8 cellular contexts compared by ENCODE assay signal in the genomic region with DNA sequence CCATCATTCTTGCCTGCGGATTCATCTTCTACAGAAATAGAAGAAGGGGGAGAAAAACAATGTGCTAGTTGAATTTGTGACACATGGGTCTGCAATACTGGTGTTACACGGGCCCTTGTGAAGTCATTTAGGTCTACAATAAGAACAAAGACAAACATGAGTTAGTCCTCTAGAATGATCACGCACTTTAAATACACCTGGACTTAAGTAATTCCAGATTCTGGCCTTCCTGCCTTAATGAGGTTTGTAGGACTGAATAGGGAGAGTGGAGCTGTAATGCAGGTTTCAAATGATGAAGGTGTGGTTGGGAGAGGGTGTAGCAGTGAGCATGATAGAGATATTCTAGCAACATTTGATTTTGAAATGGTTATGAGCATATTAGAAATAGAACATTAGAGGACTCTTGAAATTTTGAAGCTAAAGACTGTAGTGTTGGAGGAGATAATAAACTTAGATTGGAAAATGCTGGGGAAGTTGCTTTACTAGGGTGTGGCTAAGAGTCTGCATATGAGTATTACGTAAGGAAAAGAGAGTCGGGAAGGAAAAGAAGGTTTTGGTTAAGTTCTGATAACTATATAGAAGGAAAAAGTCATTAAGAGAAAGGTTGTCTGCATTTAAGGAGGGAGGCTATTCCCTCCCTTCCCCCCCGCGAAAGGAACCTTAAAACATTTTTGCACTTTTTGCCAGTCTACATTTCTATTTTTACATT. TPM values are rescaled to one million over a fixed set of nuclear protein-coding genes. Genes with fewer than 3 reads are reported as not detected.
A peak's percentile ranks its signal among the peaks of the same experiment; 100 is the strongest.
DNase-seq lines count a peak whose midpoint lies in the region; ATAC-seq and TF ChIP-seq lines count a peak whose summit lies in the region.

No MANE protein-coding gene starts in this region.

- peak overlapping the region; percentile 61 to 81 for H3K4me3 ChIP-seq in DND-41 (ENCODE audit: low read depth in 1 of 2, low read length in 2 of 2)
- peak overlapping the region; percentile 90 for H3K4me3 ChIP-seq in MM.1S (ENCODE audit: low read length)
- H3K4me3 ChIP-seq in body of pancreas, result peak overlapping the region; percentile 69 to 73
- H3K4me3 ChIP-seq in mesodermal cell (ENCODE audit: extremely low read depth, insufficient read depth, low read length, poor library complexity, severe bottlenecking), result peak overlapping the region; percentile 91

- peaks cover 12% of the 10 kb centered on the region for H3F3A ChIP-seq in MM.1S (ENCODE audit: insufficient read depth, low read length)

- intact Hi-C loops in body of pancreas (cut with DNase I), result no loop called here

- peaks cover 89% of the 10 kb centered on the region for H3K79me2 ChIP-seq in DND-41 (ENCODE audit: insufficient read depth, low read length)
- H3K79me2 ChIP-seq in MM.1S (ENCODE audit: low read length), result peaks cover 92% of the 10 kb centered on the region

- DNase-seq in DND-41, result no peak
- DNase-seq in MM.1S, result no peak
- no peak for DNase-seq in body of pancreas
- no peak for DNase-seq in hippocampal formation (lab: John Stamatoyannopoulos, UW)
- DNase-seq in medulla oblongata (ENCODE audit: extremely low spot score), result no peak

- TF ChIP-seq POLR2A in body of pancreas (IDR thresholded peaks at IDR 0.05), result no peak

- peaks cover 23% of the 10 kb centered on the region; the same call in 1 of the 2 replicates for H4K20me1 ChIP-seq in DND-41 (ENCODE audit: insufficient read depth, low read length)
- peaks cover 22% of the 10 kb centered on the region; the same call in 1 of the 2 replicates for H4K20me1 ChIP-seq in MM.1S (ENCODE audit: insufficient read depth, low read length)

- TF ChIP-seq CTCF in DND-41 (IDR thresholded peaks at IDR 0.05; ENCODE audit: borderline replicate concordance, extremely low read depth, low read length, poor library complexity, severe bottlenecking), result no peak
- TF ChIP-seq CTCF in MM.1S (IDR thresholded peaks at IDR 0.05; ENCODE audit: low read length), result no peak
- no peak for TF ChIP-seq CTCF in body of pancreas (IDR thresholded peaks at IDR 0.05)

- no peak for ATAC-seq in DND-41 (ENCODE audit: insufficient read depth, low read depth)
- no peak for ATAC-seq in body of pancreas
- no peak for ATAC-seq in esophagus mucosa
- no peak for ATAC-seq in HG03460 (IDR thresholded peaks at IDR 0.05; ENCODE audit: unreplicated experiment)

- H3K4me1 ChIP-seq in DND-41 (ENCODE audit: insufficient read depth, low read length) (peaks cover 51% of the 10 kb centered on the region), MM.1S (ENCODE audit: low read length) (peaks cover 21% of the 10 kb centered on the region), body of pancreas (peaks cover 36% of the 10 kb centered on the region), mesodermal cell (ENCODE audit: control insufficient read depth, insufficient read depth, low read length, poor library complexity, severe bottlenecking) (no peaks in the 10 kb centered on the region)

- H3K9ac ChIP-seq in DND-41 (ENCODE audit: low read depth, low read length) (peak overlapping the region; percentile 56), MM.1S (ENCODE audit: low read length) (peak overlapping the region; percentile 74)

- H3K27me3 ChIP-seq in DND-41 (ENCODE audit: insufficient read depth, low read length, poor library complexity) (no peaks in the 10 kb centered on the region), MM.1S (replicated peaks; ENCODE audit: insufficient read depth, low read length) (no peaks in the 10 kb centered on the region), body of pancreas (no peaks in the 10 kb centered on the region)

- WGBS in body of pancreas, 2 donors, result 5 to 12% methylated on average over 7 of the region's 7 CpGs
- WGBS in mesodermal cell (ENCODE audit: insufficient coverage in 2 of 2), 2 experiments, result 38 to 49% methylated on average over 4 to 6 of the region's 7 CpGs

- H3K9me2 ChIP-seq in MM.1S (replicated peaks; ENCODE audit: insufficient read depth, low read length), result no peaks in the 10 kb centered on the region

- H3K9me3 ChIP-seq in DND-41 (ENCODE audit: insufficient read depth, low read length, severe bottlenecking) (no peaks in the 10 kb centered on the region), MM.1S (replicated peaks; ENCODE audit: insufficient read depth, low read length) (no peaks in the 10 kb centered on the region), body of pancreas (no peaks in the 10 kb centered on the region), mesodermal cell (ENCODE audit: control insufficient read depth, low read length) (no peaks in the 10 kb centered on the region)

- peaks cover 29% of the 10 kb centered on the region for H3K36me3 ChIP-seq in DND-41 (ENCODE audit: insufficient read depth, low read length)
- H3K36me3 ChIP-seq in MM.1S (replicated peaks; ENCODE audit: insufficient read depth, low read length), result peaks cover 19% of the 10 kb centered on the region
- H3K36me3 ChIP-seq in body of pancreas (replicated peaks in 1 of 2; ENCODE audit: insufficient read depth in 1 of 2, low read depth in 2 of 2), result peaks cover 0 to 10% of the 10 kb centered on the region in 2 donors
- peaks cover 41% of the 10 kb centered on the region for H3K36me3 ChIP-seq in mesodermal cell (ENCODE audit: control insufficient read depth, insufficient read depth, low read length)

- H3K27ac ChIP-seq in DND-41 (ENCODE audit: low read length) (peak overlapping the region; percentile 83), MM.1S (ENCODE audit: low read length) (peak overlapping the region; percentile 98), body of pancreas (peak overlapping the region; percentile 60 to 100 (median 99)), mesodermal cell (ENCODE audit: low read depth, low read length, severe bottlenecking) (peak overlapping the region; percentile 98)

- peak overlapping the region; percentile 69 for H3K4me2 ChIP-seq in DND-41 (ENCODE audit: insufficient read depth, low read length)
- peak overlapping the region; percentile 84 for H3K4me2 ChIP-seq in MM.1S (ENCODE audit: low read depth, low read length)

- peak overlapping the region; percentile 74 for H2AFZ ChIP-seq in DND-41 (ENCODE audit: low read depth, low read length)
- peak overlapping the region; percentile 32 for H2AFZ ChIP-seq in MM.1S (ENCODE audit: low read length)

RNA-seq across cellular contexts. Expression of a gene that starts 0.6 kb away (rescaled TPM):
- total RNA-seq in body of pancreas (100 to 1,000 TPM in 1 of 2 donors, 10 to 100 TPM in 1; 58.7 to 126 TPM), esophagus mucosa (69.0 TPM)
- 110 TPM for polyA plus RNA-seq in mesodermal cell (2013, experiment 1 of 2)
- 129 TPM for polyA plus RNA-seq in mesodermal cell (2013, experiment 2 of 2)

RNA-seq across cellular contexts. Expression of a gene that starts 0.9 kb away (rescaled TPM):
- total RNA-seq in body of pancreas, result 1,000 to 10,000 TPM in 1 of 2 donors, 100 to 1,000 TPM in 1; 277 to 1,534 TPM
- 115 TPM for polyA plus RNA-seq in mesodermal cell (2013, experiment 1 of 2)
- polyA plus RNA-seq in mesodermal cell (2013, experiment 2 of 2), result 108 TPM
- 55.5 TPM for total RNA-seq in esophagus mucosa

RNA-seq across cellular contexts. Expression of a gene that starts 55.9 kb away (rescaled TPM):
- total RNA-seq in body of pancreas, result 10 to 100 TPM; 20.2 to 21.4 TPM
- polyA plus RNA-seq in mesodermal cell (2013, experiment 1 of 2), result 108 TPM
- polyA plus RNA-seq in mesodermal cell (2013, experiment 2 of 2), result 104 TPM
- 68.7 TPM for total RNA-seq in esophagus mucosa
